8 cellular contexts compared by ENCODE assay signal in the genomic region with DNA sequence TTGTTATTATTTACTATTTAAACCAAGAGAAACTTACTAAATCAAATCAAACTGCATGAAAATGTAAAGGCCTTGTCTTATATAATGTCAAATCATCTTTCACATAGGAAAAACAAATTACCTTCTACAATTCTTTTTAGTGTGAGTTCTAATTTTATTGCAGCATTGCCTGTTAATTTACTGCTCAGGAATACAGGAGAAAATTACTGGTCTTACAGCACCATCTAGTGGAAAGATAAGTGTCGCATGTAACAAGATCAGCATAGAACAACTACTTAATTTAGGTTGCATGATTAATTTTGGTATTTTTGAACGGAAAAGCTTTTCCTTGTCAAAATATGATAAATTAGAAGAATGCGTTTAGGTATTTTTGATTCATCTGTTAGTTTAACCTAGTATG.
DNase-seq lines count a peak whose midpoint lies in the region; ATAC-seq and TF ChIP-seq lines count a peak whose summit lies in the region.

No MANE protein-coding gene starts in this region.

- H3K4me3 ChIP-seq in BE2C (ENCODE audit: low read depth, low read length) = no peak overlapping the region
- no peak overlapping the region for H3K4me3 ChIP-seq in HEK293 (ENCODE audit: low read depth, low read length)
- no peak overlapping the region for H3K4me3 ChIP-seq in coronary artery

- intact Hi-C loops in activated T-helper 1 cell treated with anti-CD3 and anti-CD28 coated beads, Interleukin-12 subunit alpha, Interleukin-12 subunit beta, Interleukin-2, Interleukin-4 antibody, amounts not matched to agents 30 ng/mL and 10 ng/mL and 1 ng/mL, durations not matched to agents 14 hours and 24 hours and 36 hours (cut with micrococcal nuclease) = loop anchor here (1.0 to 2.0 kb wide), 4 partner anchors 169 to 743 kb away; no protein-coding TSS in a partner anchor

- peak; percentile 24 for ATAC-seq in central memory CD8-positive, alpha-beta T cell (replicated peaks; ENCODE audit: extremely low read depth, poor library complexity, severe bottlenecking)

- H3K36me3 ChIP-seq in BE2C (no peaks in the 10 kb centered on the region), HEK293 (ENCODE audit: control insufficient read depth in 2 of 2, insufficient read depth in 1 of 2, low read length in 2 of 2) (peaks cover 0 to 63% of the 10 kb centered on the region in 2 experiments; a peak in 2 of 3 replicates)

- H3K4me3 Mint-ChIP-seq in central memory CD8-positive, alpha-beta T cell = no peak overlapping the region
- no peak overlapping the region for H3K4me3 Mint-ChIP-seq in activated T-helper 1 cell treated with anti-CD3 and anti-CD28 coated beads, Interleukin-12 subunit alpha, Interleukin-12 subunit beta, Interleukin-2, Interleukin-4 antibody, amounts not matched to agents 30 ng/mL and 10 ng/mL and 1 ng/mL, durations not matched to agents 14 hours and 24 hours and 36 hours

- no peaks in the 10 kb centered on the region for H3K27me3 ChIP-seq in BE2C

- H3K36me3 Mint-ChIP-seq in central memory CD8-positive, alpha-beta T cell (ENCODE audit: insufficient read depth) = no peaks in the 10 kb centered on the region
- H3K36me3 Mint-ChIP-seq in activated T-helper 1 cell treated with anti-CD3 and anti-CD28 coated beads, Interleukin-12 subunit alpha, Interleukin-12 subunit beta, Interleukin-2, Interleukin-4 antibody, amounts not matched to agents 30 ng/mL and 10 ng/mL and 1 ng/mL, durations not matched to agents 14 hours and 24 hours and 36 hours (ENCODE audit: low read depth) = no peaks in the 10 kb centered on the region

- no peaks in the 10 kb centered on the region for H3K4me1 ChIP-seq in BE2C
- H3K4me1 ChIP-seq in HEK293 (ENCODE audit: control insufficient read depth, insufficient read depth, low read length) = peaks cover 8% of the 10 kb centered on the region; the same call in 1 of the 2 replicates

- CTCF ChIA-PET in HEK293 (lab: Yijun Ruan, JAX) = interaction anchor here (0.6 to 4.6 kb wide), 60 partner anchors 11 to 1722 kb away, joined by 3 to 104 read pairs (median 4); no protein-coding TSS in a partner anchor

- peaks cover 7% of the 10 kb centered on the region for H3K4me1 Mint-ChIP-seq in central memory CD8-positive, alpha-beta T cell
- no peaks in the 10 kb centered on the region for H3K4me1 Mint-ChIP-seq in activated T-helper 1 cell treated with anti-CD3 and anti-CD28 coated beads, Interleukin-12 subunit alpha, Interleukin-12 subunit beta, Interleukin-2, Interleukin-4 antibody, amounts not matched to agents 30 ng/mL and 10 ng/mL and 1 ng/mL, durations not matched to agents 14 hours and 24 hours and 36 hours (ENCODE audit: low read depth)

- H3K9me3 Mint-ChIP-seq in central memory CD8-positive, alpha-beta T cell = no peaks in the 10 kb centered on the region
- H3K9me3 Mint-ChIP-seq in activated T-helper 1 cell treated with anti-CD3 and anti-CD28 coated beads, Interleukin-12 subunit alpha, Interleukin-12 subunit beta, Interleukin-2, Interleukin-4 antibody, amounts not matched to agents 30 ng/mL and 10 ng/mL and 1 ng/mL, durations not matched to agents 14 hours and 24 hours and 36 hours = no peaks in the 10 kb centered on the region

- TF ChIP-seq CTCF in BE2C (IDR thresholded peaks at IDR 0.05; ENCODE audit: low read depth, low read length) (peak; percentile 54), HEK293 (tag by site-specific recombination; IDR thresholded peaks at IDR 0.05) (peak; percentile 77), coronary artery (IDR thresholded peaks at IDR 0.05) (no peak)

- H3K9me3 ChIP-seq in BE2C (peaks cover 3% of the 10 kb centered on the region; the same call in 1 of the 2 replicates), HEK293 (ENCODE audit: control insufficient read depth, insufficient read depth, low read depth, low read length) (peaks cover 2% of the 10 kb centered on the region)

- H3K27ac Mint-ChIP-seq in central memory CD8-positive, alpha-beta T cell (ENCODE audit: low read depth) = no peak overlapping the region
- no peak overlapping the region for H3K27ac Mint-ChIP-seq in activated T-helper 1 cell treated with anti-CD3 and anti-CD28 coated beads, Interleukin-12 subunit alpha, Interleukin-12 subunit beta, Interleukin-2, Interleukin-4 antibody, amounts not matched to agents 30 ng/mL and 10 ng/mL and 1 ng/mL, durations not matched to agents 14 hours and 24 hours and 36 hours

- DNase-seq in BE2C = no peak
- peak; percentile 30 for DNase-seq in NCI-H774 (lab: John Stamatoyannopoulos, UW)
- DNase-seq in central memory CD8-positive, alpha-beta T cell (ENCODE audit: low spot score in 2 of 2) = no peak
- peak; percentile 74 to 75 for DNase-seq in lung microvascular endothelial cell (ENCODE audit: low read depth in 2 of 2)
- DNase-seq in coronary artery (ENCODE audit: low spot score) = no peak
- DNase-seq in T1000 (lab: John Stamatoyannopoulos, UW) = no peak
- no peak for DNase-seq in activated T-helper 1 cell treated with anti-CD3 and anti-CD28 coated beads, Interleukin-12 subunit alpha, Interleukin-12 subunit beta, Interleukin-2, Interleukin-4 antibody, amounts not matched to agents 30 ng/mL and 10 ng/mL and 1 ng/mL, durations not matched to agents 14 hours and 24 hours and 36 hours (ENCODE audit: low spot score)

- H3K27ac ChIP-seq in HEK293 (ENCODE audit: extremely low read depth, low read depth, low read length) (no peak overlapping the region), coronary artery (no peak overlapping the region)

- POLR2A ChIA-PET in HEK293 (lab: Yijun Ruan, JAX) = no interaction called here

- no peaks in the 10 kb centered on the region for H3K27me3 Mint-ChIP-seq in central memory CD8-positive, alpha-beta T cell
- no peaks in the 10 kb centered on the region for H3K27me3 Mint-ChIP-seq in activated T-helper 1 cell treated with anti-CD3 and anti-CD28 coated beads, Interleukin-12 subunit alpha, Interleukin-12 subunit beta, Interleukin-2, Interleukin-4 antibody, amounts not matched to agents 30 ng/mL and 10 ng/mL and 1 ng/mL, durations not matched to agents 14 hours and 24 hours and 36 hours (ENCODE audit: insufficient read depth)

TF ChIP-seq in HEK293, 187 proteins besides CTCF, POLR2A, EP300 and RAD21 (continues in another document):
- TF ChIP-seq, protein P1, sequence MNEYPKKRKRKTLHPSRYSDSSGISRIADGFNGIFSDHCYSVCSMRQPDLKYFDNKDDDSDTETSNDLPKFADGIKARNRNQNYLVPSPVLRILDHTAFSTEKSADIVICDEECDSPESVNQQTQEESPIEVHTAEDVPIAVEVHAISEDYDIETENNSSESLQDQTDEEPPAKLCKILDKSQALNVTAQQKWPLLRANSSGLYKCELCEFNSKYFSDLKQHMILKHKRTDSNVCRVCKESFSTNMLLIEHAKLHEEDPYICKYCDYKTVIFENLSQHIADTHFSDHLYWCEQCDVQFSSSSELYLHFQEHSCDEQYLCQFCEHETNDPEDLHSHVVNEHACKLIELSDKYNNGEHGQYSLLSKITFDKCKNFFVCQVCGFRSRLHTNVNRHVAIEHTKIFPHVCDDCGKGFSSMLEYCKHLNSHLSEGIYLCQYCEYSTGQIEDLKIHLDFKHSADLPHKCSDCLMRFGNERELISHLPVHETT (tag by site-specific recombination; IDR thresholded peaks at IDR 0.05) = no peak
- TF ChIP-seq, protein P2, sequence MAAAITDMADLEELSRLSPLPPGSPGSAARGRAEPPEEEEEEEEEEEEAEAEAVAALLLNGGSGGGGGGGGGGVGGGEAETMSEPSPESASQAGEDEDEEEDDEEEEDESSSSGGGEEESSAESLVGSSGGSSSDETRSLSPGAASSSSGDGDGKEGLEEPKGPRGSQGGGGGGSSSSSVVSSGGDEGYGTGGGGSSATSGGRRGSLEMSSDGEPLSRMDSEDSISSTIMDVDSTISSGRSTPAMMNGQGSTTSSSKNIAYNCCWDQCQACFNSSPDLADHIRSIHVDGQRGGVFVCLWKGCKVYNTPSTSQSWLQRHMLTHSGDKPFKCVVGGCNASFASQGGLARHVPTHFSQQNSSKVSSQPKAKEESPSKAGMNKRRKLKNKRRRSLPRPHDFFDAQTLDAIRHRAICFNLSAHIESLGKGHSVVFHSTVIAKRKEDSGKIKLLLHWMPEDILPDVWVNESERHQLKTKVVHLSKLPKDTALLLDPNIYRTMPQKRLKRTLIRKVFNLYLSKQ (tag by site-specific recombination; IDR thresholded peaks at IDR 0.05; ENCODE audit: borderline replicate concordance) = no peak
- TF ChIP-seq ZNF830 (tag by site-specific recombination; IDR thresholded peaks at IDR 0.05; ENCODE audit: low read depth) (no peak), ZNF747 (tag by site-specific recombination; IDR thresholded peaks at IDR 0.05) (no peak), ZSCAN16 (tag by site-specific recombination; IDR thresholded peaks at IDR 0.05) (no peak), ZXDB (tag by site-specific recombination; IDR thresholded peaks at IDR 0.05) (no peak; the same call in 1 of the 2 replicates), ZFP69B (tag by site-specific recombination; IDR thresholded peaks at IDR 0.05) (no peak), ZNF777 (tag by site-specific recombination; IDR thresholded peaks at IDR 0.05; ENCODE audit: borderline replicate concordance) (no peak), ZNF792 (tag by site-specific recombination; IDR thresholded peaks at IDR 0.05) (no peak), OSR2 (tag by site-specific recombination; IDR thresholded peaks at IDR 0.05) (no peak), ZNF596 (tag by site-specific recombination; IDR thresholded peaks at IDR 0.05) (no peak), ZNF707 (tag by site-specific recombination; IDR thresholded peaks at IDR 0.05) (no peak), ZNF366 (tag by site-specific recombination; conservative IDR thresholded peaks at IDR 0.05) (no peak), KLF16 (tag by site-specific recombination; IDR thresholded peaks at IDR 0.05) (no peak), ZNF174 (tag by site-specific recombination; IDR thresholded peaks at IDR 0.05) (no peak), ZNF629 (tag by site-specific recombination; IDR thresholded peaks at IDR 0.05) (no peak), ZNF10 (tag by site-specific recombination; IDR thresholded peaks at IDR 0.05) (peak; percentile 40; the same call in 1 of the 2 replicates)
- TF ChIP-seq, protein P3, sequence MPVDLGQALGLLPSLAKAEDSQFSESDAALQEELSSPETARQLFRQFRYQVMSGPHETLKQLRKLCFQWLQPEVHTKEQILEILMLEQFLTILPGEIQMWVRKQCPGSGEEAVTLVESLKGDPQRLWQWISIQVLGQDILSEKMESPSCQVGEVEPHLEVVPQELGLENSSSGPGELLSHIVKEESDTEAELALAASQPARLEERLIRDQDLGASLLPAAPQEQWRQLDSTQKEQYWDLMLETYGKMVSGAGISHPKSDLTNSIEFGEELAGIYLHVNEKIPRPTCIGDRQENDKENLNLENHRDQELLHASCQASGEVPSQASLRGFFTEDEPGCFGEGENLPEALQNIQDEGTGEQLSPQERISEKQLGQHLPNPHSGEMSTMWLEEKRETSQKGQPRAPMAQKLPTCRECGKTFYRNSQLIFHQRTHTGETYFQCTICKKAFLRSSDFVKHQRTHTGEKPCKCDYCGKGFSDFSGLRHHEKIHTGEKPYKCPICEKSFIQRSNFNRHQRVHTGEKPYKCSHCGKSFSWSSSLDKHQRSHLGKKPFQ (tag by site-specific recombination; IDR thresholded peaks at IDR 0.05) = 0 out of 2 replicates have a peak, but pooled peaks have one; percentile 21

Comparison
In these comparisons a context has a peak if more than half of its experiments do, and no peak if none do; other contexts are left out.
1. DNase-seq: peak in NCI-H774 (single experiment) and lung microvascular endothelial cell (2 of 2); none in BE2C (single experiment), central memory CD8-positive, alpha-beta T cell (0 of 2), coronary artery (single experiment), T1000 (single experiment) and activated T-helper 1 cell treated with anti-CD3 and anti-CD28 coated beads, Interleukin-12 subunit alpha, Interleukin-12 subunit beta, Interleukin-2, Interleukin-4 antibody, amounts not matched to agents 30 ng/mL and 10 ng/mL and 1 ng/mL, durations not matched to agents 14 hours and 24 hours and 36 hours (single experiment).